23 cellular contexts compared by ENCODE assay signal in genomic region chr5:50814541-50814940, GRCh38.
"Had no signal": no experiment of that assay in that cellular context is flagged by ENCODE, and none has a peak within 500 bp of the region (broad histone marks: within the 10 kb centered on the region; RNA-seq: fewer than 3 reads in every experiment).

No MANE protein-coding gene starts in this region.

- H3K9me3 Mint-ChIP-seq: type B pancreatic cell had no signal

- H3K4me1 ChIP-seq: esophagus muscularis mucosa, foreskin keratinocyte, heart left ventricle, lower lobe of right lung, right lobe of liver had no signal

- H3K4me3 Mint-ChIP-seq: activated naive CD8-positive, alpha-beta T cell; nephron progenitor cell; type B pancreatic cell had no signal

- H3K27ac Mint-ChIP-seq: activated naive CD8-positive, alpha-beta T cell; progenitor cell of endocrine pancreas; type B pancreatic cell had no signal

- H3K36me3 Mint-ChIP-seq: type B pancreatic cell had no signal

- H3K27me3 Mint-ChIP-seq: activated naive CD8-positive, alpha-beta T cell; progenitor cell of endocrine pancreas; type B pancreatic cell had no signal

- DNase-seq: activated CD4-positive, alpha-beta T cell treated with anti-CD3 and anti-CD28 coated beads for 48 hours; activated CD4-positive, alpha-beta T cell treated with anti-CD3 and anti-CD28 coated beads, Interleukin-2, amount 50 U/mL, for 48 hours; activated CD8-positive, alpha-beta memory T cell treated with anti-CD3 and anti-CD28 coated beads for 24 hours; activated effector memory CD4-positive, alpha-beta T cell treated with Interleukin-2 at 50 U/mL for 16 hours; activated naive CD4-positive, alpha-beta T cell treated with Interleukin-2 at 50 U/mL for 16 hours; anterior cingulate cortex; dermis blood vessel endothelial cell; effector CD4-positive, alpha-beta T cell; foreskin keratinocyte; heart left ventricle; lower lobe of right lung; mucosa of descending colon; nephron progenitor cell; right lobe of liver; stimulated activated CD4-positive, alpha-beta T cell treated with anti-CD3 and anti-CD28 coated beads, Interleukin-2, amount 100 ng/mL, for 48 hours; stimulated activated naive CD8-positive, alpha-beta T cell treated with anti-CD3 and anti-CD28 coated beads, Interleukin-15, Interleukin-2, amounts not matched to agents 100 U/mL and 50 U/mL, for 24 hours had no signal

- H3K27me3 ChIP-seq: esophagus muscularis mucosa, foreskin keratinocyte, heart left ventricle, neutrophil, right lobe of liver had no signal

- H3K27ac ChIP-seq: esophagus muscularis mucosa, foreskin keratinocyte, heart left ventricle, lower lobe of right lung, neutrophil, right lobe of liver had no signal

- H3K4me1 Mint-ChIP-seq: nephron progenitor cell had no signal

- ATAC-seq: activated CD4-positive, CD25-positive, alpha-beta regulatory T cell treated with anti-CD3 and anti-CD28 coated beads, Interleukin-2, amount 50 U/mL, for 24 hours; foreskin keratinocyte; heart left ventricle; left lobe of liver; lower lobe of right lung; mucosa of descending colon; right lobe of liver; stimulated activated naive CD8-positive, alpha-beta T cell treated with anti-CD3 and anti-CD28 coated beads, Interleukin-15, Interleukin-2, amounts not matched to agents 100 U/mL and 50 U/mL, for 24 hours had no signal

- H3K4me3 ChIP-seq: esophagus muscularis mucosa, heart left ventricle, lower lobe of right lung, mucosa of descending colon, right lobe of liver had no signal
